ENCODE assay signal across 8 cellular contexts in genomic region chr13:107205318-107206112, GRCh38.
DNase-seq lines count a peak whose midpoint lies in the region; ATAC-seq and TF ChIP-seq lines count a peak whose summit lies in the region.

No MANE protein-coding gene starts in this region.

- intact Hi-C loops in activated naive CD4-positive, alpha-beta T cell treated with anti-CD3 and anti-CD28 coated beads for 36 hours (cut with micrococcal nuclease), result loop anchor here (1.0 kb wide), 1 partner anchor 950 kb away; no protein-coding TSS in a partner anchor
- intact Hi-C loops in Right ventricle myocardium inferior (cut with DNase I), result loop anchor here (10.0 kb wide), 2 partner anchors 281 to 711 kb away; no protein-coding TSS in a partner anchor

- H3K36me3 Mint-ChIP-seq in activated naive CD4-positive, alpha-beta T cell treated with anti-CD3 and anti-CD28 coated beads for 36 hours (ENCODE audit: low read depth), result no peaks in the 10 kb centered on the region

- DNase-seq in GF-D8 (lab: John Stamatoyannopoulos, UW) (peak; percentile 22), SHP77 treated with DMSO at 0.1 percent for 48 hours (lab: John Stamatoyannopoulos, UW) (peak; percentile 64), Right ventricle myocardium inferior (ENCODE audit: missing footprints) (peak; percentile 71), pulmonary artery endothelial cell (ENCODE audit: low read depth, low spot score) (peak; percentile 49), cortex of kidney (lab: John Stamatoyannopoulos, UW) (no peak)
- peak; percentile 67 for DNase-seq in activated naive CD4-positive, alpha-beta T cell treated with anti-CD3 and anti-CD28 coated beads for 36 hours

- CTCF ChIA-PET in activated naive CD4-positive, alpha-beta T cell treated with anti-CD3 and anti-CD28 coated beads for 36 hours (lab: Charles Lee), result interaction anchor here (0.6 to 1.0 kb wide), 7 partner anchors 10 to 949 kb away, joined by 3 read pairs; no protein-coding TSS in a partner anchor

- TF ChIP-seq EP300 in Ishikawa (IDR thresholded peaks at IDR 0.05; ENCODE audit: borderline replicate concordance), result no peak

- H3K27me3 Mint-ChIP-seq in activated naive CD4-positive, alpha-beta T cell treated with anti-CD3 and anti-CD28 coated beads for 36 hours (ENCODE audit: low read depth), result peaks cover 18% of the 10 kb centered on the region

- no peaks in the 10 kb centered on the region for H3K4me1 Mint-ChIP-seq in activated naive CD4-positive, alpha-beta T cell treated with anti-CD3 and anti-CD28 coated beads for 36 hours (ENCODE audit: low read depth)

- peak; percentile 71 for TF ChIP-seq RAD21 in Ishikawa (IDR thresholded peaks at IDR 0.05; ENCODE audit: low read depth)

- no peak overlapping the region for H3K27ac Mint-ChIP-seq in activated naive CD4-positive, alpha-beta T cell treated with anti-CD3 and anti-CD28 coated beads for 36 hours

- ATAC-seq in GM21723 (IDR thresholded peaks at IDR 0.05; ENCODE audit: unreplicated experiment), result peak; percentile 99
- peak; percentile 73 for ATAC-seq in Right ventricle myocardium inferior

- H3K9me3 Mint-ChIP-seq in activated naive CD4-positive, alpha-beta T cell treated with anti-CD3 and anti-CD28 coated beads for 36 hours, result no peaks in the 10 kb centered on the region

- no peak overlapping the region for H3K4me3 Mint-ChIP-seq in activated naive CD4-positive, alpha-beta T cell treated with anti-CD3 and anti-CD28 coated beads for 36 hours

TF ChIP-seq in Ishikawa, 13 proteins besides CTCF, POLR2A, EP300 and RAD21:
- TF ChIP-seq TEAD4 (IDR thresholded peaks at IDR 0.05) (no peak), FOXM1 (IDR thresholded peaks at IDR 0.05; ENCODE audit: borderline replicate concordance, low read depth) (no peak), REST (IDR thresholded peaks at IDR 0.05; ENCODE audit: low read depth) (no peak), CEBPB (IDR thresholded peaks at IDR 0.05) (no peak), NFIC (IDR thresholded peaks at IDR 0.05) (no peak), EGR1 (IDR thresholded peaks at IDR 0.05) (no peak), USF1 (IDR thresholded peaks at IDR 0.05) (no peak), MAX (IDR thresholded peaks at IDR 0.05) (no peak), TCF12 (IDR thresholded peaks at IDR 0.05; ENCODE audit: low read depth) (no peak), CREB1 (IDR thresholded peaks at IDR 0.05; ENCODE audit: low read depth) (no peak), ZBTB7A (IDR thresholded peaks at IDR 0.05; ENCODE audit: low read depth) (no peak), TAF1 (IDR thresholded peaks at IDR 0.05; ENCODE audit: low read depth) (no peak), YY1 (IDR thresholded peaks at IDR 0.05; ENCODE audit: low read depth) (no peak)
